In genomic region chr2:217798743-217799552, GRCh38 we compare ENCODE assay signal across 9 cellular contexts.
DNase-seq lines count a peak whose midpoint lies in the region; ATAC-seq and TF ChIP-seq lines count a peak whose summit lies in the region.
"Had no signal": no experiment of that assay in that cellular context is flagged by ENCODE, and none has a peak within 500 bp of the region (broad histone marks: within the 10 kb centered on the region; RNA-seq: fewer than 3 reads in every experiment).

No MANE protein-coding gene starts in this region.

- H3K4me1 ChIP-seq in gastroesophageal sphincter: peaks cover 0 to 91% (median 7%) of the 10 kb centered on the region in 3 donors
- H3K4me1 ChIP-seq in Karpas-422 (ENCODE audit: low read length): no peaks in the 10 kb centered on the region

- no peak overlapping the region for H2AFZ ChIP-seq in Karpas-422 (ENCODE audit: low read length)

- TF ChIP-seq CTCF in gastroesophageal sphincter (IDR thresholded peaks at IDR 0.05): no peak

- no peaks in the 10 kb centered on the region for H3K9me2 ChIP-seq in Karpas-422 (replicated peaks; ENCODE audit: insufficient read depth, low read length)

- ATAC-seq in GM19395 (IDR thresholded peaks at IDR 0.05; ENCODE audit: unreplicated experiment): peak; percentile 74
- peak; percentile 58 for ATAC-seq in HG03460 (IDR thresholded peaks at IDR 0.05; ENCODE audit: unreplicated experiment)
- peak; percentile 34 for ATAC-seq in gastroesophageal sphincter
- ATAC-seq in GM21737 (IDR thresholded peaks at IDR 0.05; ENCODE audit: unreplicated experiment): no peak
- no peak for ATAC-seq in GM21367 (IDR thresholded peaks at IDR 0.05; ENCODE audit: unreplicated experiment)
- ATAC-seq: T-cell had no signal

- 44 to 49% methylated on average over 8 to 9 of the region's 14 CpGs for WGBS in gastroesophageal sphincter (ENCODE audit: low coverage in 1 of 2), 2 donors

- TF ChIP-seq EP300 in gastroesophageal sphincter (IDR thresholded peaks at IDR 0.05): no peak

- no peaks in the 10 kb centered on the region for H3K79me2 ChIP-seq in Karpas-422 (ENCODE audit: low read length)

- H3K27ac ChIP-seq in gastroesophageal sphincter (peak overlapping the region; percentile 35 to 83 (median 80)), Karpas-422 (ENCODE audit: low read length) (no peak overlapping the region)

- H3K9ac ChIP-seq in Karpas-422 (ENCODE audit: low read length): no peak overlapping the region

- DNase-seq in stimulated activated CD8-positive, alpha-beta memory T cell treated with anti-CD3 and anti-CD28 coated beads, Interleukin-4, amount 100 ng/mL, for 48 hours: peak; percentile 10
- DNase-seq in NCI-H524 treated with DMSO at 0.1 percent for 48 hours (lab: John Stamatoyannopoulos, UW) (no peak), Karpas-422 (no peak)

- H3K36me3 ChIP-seq in gastroesophageal sphincter (peaks cover 0 to 44% of the 10 kb centered on the region in 2 donors), Karpas-422 (ENCODE audit: insufficient read depth, low read length) (no peaks in the 10 kb centered on the region)

- H3K4me3 ChIP-seq in gastroesophageal sphincter (no peak overlapping the region), Karpas-422 (ENCODE audit: low read length) (no peak overlapping the region)

- H3K27me3 ChIP-seq in gastroesophageal sphincter (no peaks in the 10 kb centered on the region), Karpas-422 (ENCODE audit: low read length) (no peaks in the 10 kb centered on the region)

- no peaks in the 10 kb centered on the region for H4K20me1 ChIP-seq in Karpas-422 (ENCODE audit: insufficient read depth, low read depth, low read length)

- no peak for TF ChIP-seq POLR2A in gastroesophageal sphincter (IDR thresholded peaks at IDR 0.05)

- no peaks in the 10 kb centered on the region for H3K9me3 ChIP-seq in gastroesophageal sphincter
- no peaks in the 10 kb centered on the region for H3K9me3 ChIP-seq in Karpas-422 (ENCODE audit: low read length)

- no peak overlapping the region for H3K4me2 ChIP-seq in Karpas-422 (ENCODE audit: low read depth, low read length, poor library complexity, severe bottlenecking)

Comparison
In these comparisons a context has a peak if more than half of its experiments do, and no peak if none do; other contexts are left out.
1. ATAC-seq: peak in GM19395 (single experiment), HG03460 (single experiment) and gastroesophageal sphincter (single experiment); none in GM21737 (single experiment) and GM21367 (single experiment).